Comparison of ENCODE assay signal across 1 cellular context in the genomic region with DNA sequence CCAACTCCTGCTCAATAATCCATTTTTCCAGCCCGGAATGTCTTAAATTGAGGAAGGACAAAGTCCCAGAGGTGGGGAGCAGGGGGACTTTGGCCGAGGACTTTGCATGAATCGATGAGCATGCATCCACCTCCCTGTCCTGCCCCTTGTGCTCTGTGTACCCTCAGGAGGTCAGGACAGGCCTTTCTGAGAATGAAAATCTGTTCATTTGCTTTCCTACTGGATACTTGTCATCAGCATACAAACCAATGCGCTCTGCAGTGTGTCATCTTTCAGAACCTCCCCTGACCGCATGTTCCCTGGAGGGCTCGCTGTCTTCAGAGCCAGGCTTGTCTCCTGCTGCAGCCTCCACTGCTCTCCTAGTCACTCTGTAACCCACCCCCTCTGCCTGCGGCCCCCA.
TF ChIP-seq lines count a peak whose summit lies in the region.
"Not testable (repeated sequence)": the region's sequence is repeated elsewhere in the genome, so short reads cannot be mapped to it uniquely, and the experiment has no call there.

No MANE protein-coding gene starts in this region.

TF ChIP-seq in HepG2, 621 proteins besides CTCF, POLR2A, EP300 and RAD21 (continued from another document):
- TF ChIP-seq, protein P1, sequence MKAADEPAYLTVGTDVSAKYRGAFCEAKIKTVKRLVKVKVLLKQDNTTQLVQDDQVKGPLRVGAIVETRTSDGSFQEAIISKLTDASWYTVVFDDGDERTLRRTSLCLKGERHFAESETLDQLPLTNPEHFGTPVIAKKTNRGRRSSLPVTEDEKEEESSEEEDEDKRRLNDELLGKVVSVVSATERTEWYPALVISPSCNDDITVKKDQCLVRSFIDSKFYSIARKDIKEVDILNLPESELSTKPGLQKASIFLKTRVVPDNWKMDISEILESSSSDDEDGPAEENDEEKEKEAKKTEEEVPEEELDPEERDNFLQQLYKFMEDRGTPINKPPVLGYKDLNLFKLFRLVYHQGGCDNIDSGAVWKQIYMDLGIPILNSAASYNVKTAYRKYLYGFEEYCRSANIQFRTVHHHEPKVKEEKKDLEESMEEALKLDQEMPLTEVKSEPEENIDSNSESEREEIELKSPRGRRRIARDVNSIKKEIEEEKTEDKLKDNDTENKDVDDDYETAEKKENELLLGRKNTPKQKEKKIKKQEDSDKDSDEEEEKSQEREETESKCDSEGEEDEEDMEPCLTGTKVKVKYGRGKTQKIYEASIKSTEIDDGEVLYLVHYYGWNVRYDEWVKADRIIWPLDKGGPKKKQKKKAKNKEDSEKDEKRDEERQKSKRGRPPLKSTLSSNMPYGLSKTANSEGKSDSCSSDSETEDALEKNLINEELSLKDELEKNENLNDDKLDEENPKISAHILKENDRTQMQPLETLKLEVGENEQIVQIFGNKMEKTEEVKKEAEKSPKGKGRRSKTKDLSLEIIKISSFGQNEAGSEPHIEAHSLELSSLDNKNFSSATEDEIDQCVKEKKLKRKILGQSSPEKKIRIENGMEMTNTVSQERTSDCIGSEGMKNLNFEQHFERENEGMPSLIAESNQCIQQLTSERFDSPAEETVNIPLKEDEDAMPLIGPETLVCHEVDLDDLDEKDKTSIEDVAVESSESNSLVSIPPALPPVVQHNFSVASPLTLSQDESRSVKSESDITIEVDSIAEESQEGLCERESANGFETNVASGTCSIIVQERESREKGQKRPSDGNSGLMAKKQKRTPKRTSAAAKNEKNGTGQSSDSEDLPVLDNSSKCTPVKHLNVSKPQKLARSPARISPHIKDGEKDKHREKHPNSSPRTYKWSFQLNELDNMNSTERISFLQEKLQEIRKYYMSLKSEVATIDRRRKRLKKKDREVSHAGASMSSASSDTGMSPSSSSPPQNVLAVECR (CRISPR knock-in tag; IDR thresholded peaks at IDR 0.05; ENCODE audit: borderline replicate concordance), result peak; percentile 70; the same call in 1 of the 2 replicates
- TF ChIP-seq ZBTB38 (CRISPR knock-in tag; IDR thresholded peaks at IDR 0.05) (peak; percentile 62; the same call in 1 of the 2 replicates), POGZ (CRISPR knock-in tag; IDR thresholded peaks at IDR 0.05) (peak; percentile 93), HDAC1 (CRISPR knock-in tag; IDR thresholded peaks at IDR 0.05) (peak; percentile 88), ZNF709 (CRISPR knock-in tag; IDR thresholded peaks at IDR 0.05) (peak; percentile 54; the same call in 1 of the 2 replicates), CREB1 (CRISPR knock-in tag; IDR thresholded peaks at IDR 0.05) (peak; percentile 52; the same call in 1 of the 2 replicates), ZMAT3 (CRISPR knock-in tag; conservative IDR thresholded peaks at IDR 0.05) (peak; percentile 72), ZNF160 (CRISPR knock-in tag; IDR thresholded peaks at IDR 0.05) (peak; percentile 66; the same call in 1 of the 2 replicates), ZFY (CRISPR knock-in tag; IDR thresholded peaks at IDR 0.05) (peak; percentile 22; the same call in 1 of the 2 replicates), ZNF317 (CRISPR knock-in tag; IDR thresholded peaks at IDR 0.05) (0 out of 2 replicates have a peak, but pooled peaks have one; percentile 51)
- TF ChIP-seq, protein P2, sequence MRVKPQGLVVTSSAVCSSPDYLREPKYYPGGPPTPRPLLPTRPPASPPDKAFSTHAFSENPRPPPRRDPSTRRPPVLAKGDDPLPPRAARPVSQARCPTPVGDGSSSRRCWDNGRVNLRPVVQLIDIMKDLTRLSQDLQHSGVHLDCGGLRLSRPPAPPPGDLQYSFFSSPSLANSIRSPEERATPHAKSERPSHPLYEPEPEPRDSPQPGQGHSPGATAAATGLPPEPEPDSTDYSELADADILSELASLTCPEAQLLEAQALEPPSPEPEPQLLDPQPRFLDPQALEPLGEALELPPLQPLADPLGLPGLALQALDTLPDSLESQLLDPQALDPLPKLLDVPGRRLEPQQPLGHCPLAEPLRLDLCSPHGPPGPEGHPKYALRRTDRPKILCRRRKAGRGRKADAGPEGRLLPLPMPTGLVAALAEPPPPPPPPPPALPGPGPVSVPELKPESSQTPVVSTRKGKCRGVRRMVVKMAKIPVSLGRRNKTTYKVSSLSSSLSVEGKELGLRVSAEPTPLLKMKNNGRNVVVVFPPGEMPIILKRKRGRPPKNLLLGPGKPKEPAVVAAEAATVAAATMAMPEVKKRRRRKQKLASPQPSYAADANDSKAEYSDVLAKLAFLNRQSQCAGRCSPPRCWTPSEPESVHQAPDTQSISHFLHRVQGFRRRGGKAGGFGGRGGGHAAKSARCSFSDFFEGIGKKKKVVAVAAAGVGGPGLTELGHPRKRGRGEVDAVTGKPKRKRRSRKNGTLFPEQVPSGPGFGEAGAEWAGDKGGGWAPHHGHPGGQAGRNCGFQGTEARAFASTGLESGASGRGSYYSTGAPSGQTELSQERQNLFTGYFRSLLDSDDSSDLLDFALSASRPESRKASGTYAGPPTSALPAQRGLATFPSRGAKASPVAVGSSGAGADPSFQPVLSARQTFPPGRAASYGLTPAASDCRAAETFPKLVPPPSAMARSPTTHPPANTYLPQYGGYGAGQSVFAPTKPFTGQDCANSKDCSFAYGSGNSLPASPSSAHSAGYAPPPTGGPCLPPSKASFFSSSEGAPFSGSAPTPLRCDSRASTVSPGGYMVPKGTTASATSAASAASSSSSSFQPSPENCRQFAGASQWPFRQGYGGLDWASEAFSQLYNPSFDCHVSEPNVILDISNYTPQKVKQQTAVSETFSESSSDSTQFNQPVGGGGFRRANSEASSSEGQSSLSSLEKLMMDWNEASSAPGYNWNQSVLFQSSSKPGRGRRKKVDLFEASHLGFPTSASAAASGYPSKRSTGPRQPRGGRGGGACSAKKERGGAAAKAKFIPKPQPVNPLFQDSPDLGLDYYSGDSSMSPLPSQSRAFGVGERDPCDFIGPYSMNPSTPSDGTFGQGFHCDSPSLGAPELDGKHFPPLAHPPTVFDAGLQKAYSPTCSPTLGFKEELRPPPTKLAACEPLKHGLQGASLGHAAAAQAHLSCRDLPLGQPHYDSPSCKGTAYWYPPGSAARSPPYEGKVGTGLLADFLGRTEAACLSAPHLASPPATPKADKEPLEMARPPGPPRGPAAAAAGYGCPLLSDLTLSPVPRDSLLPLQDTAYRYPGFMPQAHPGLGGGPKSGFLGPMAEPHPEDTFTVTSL (CRISPR knock-in tag; IDR thresholded peaks at IDR 0.05; ENCODE audit: borderline replicate concordance), result peak; percentile 93
- TF ChIP-seq, protein P3, sequence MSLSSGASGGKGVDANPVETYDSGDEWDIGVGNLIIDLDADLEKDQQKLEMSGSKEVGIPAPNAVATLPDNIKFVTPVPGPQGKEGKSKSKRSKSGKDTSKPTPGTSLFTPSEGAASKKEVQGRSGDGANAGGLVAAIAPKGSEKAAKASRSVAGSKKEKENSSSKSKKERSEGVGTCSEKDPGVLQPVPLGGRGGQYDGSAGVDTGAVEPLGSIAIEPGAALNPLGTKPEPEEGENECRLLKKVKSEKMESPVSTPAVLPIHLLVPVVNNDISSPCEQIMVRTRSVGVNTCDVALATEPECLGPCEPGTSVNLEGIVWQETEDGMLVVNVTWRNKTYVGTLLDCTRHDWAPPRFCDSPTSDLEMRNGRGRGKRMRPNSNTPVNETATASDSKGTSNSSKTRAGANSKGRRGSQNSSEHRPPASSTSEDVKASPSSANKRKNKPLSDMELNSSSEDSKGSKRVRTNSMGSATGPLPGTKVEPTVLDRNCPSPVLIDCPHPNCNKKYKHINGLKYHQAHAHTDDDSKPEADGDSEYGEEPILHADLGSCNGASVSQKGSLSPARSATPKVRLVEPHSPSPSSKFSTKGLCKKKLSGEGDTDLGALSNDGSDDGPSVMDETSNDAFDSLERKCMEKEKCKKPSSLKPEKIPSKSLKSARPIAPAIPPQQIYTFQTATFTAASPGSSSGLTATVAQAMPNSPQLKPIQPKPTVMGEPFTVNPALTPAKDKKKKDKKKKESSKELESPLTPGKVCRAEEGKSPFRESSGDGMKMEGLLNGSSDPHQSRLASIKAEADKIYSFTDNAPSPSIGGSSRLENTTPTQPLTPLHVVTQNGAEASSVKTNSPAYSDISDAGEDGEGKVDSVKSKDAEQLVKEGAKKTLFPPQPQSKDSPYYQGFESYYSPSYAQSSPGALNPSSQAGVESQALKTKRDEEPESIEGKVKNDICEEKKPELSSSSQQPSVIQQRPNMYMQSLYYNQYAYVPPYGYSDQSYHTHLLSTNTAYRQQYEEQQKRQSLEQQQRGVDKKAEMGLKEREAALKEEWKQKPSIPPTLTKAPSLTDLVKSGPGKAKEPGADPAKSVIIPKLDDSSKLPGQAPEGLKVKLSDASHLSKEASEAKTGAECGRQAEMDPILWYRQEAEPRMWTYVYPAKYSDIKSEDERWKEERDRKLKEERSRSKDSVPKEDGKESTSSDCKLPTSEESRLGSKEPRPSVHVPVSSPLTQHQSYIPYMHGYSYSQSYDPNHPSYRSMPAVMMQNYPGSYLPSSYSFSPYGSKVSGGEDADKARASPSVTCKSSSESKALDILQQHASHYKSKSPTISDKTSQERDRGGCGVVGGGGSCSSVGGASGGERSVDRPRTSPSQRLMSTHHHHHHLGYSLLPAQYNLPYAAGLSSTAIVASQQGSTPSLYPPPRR (CRISPR knock-in tag; IDR thresholded peaks at IDR 0.05; ENCODE audit: borderline replicate concordance), result peak; percentile 67; the same call in 1 of the 2 replicates
- not testable (repeated sequence) for TF ChIP-seq CREB1 (IDR thresholded peaks at IDR 0.05)
- TF ChIP-seq, protein P4, sequence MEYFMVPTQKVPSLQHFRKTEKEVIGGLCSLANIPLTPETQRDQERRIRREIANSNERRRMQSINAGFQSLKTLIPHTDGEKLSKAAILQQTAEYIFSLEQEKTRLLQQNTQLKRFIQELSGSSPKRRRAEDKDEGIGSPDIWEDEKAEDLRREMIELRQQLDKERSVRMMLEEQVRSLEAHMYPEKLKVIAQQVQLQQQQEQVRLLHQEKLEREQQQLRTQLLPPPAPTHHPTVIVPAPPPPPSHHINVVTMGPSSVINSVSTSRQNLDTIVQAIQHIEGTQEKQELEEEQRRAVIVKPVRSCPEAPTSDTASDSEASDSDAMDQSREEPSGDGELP (IDR thresholded peaks at IDR 0.05; ENCODE audit: borderline replicate concordance, low read depth), result 0 out of 2 replicates have a peak, but pooled peaks have one; percentile 15
